In the genomic region with DNA sequence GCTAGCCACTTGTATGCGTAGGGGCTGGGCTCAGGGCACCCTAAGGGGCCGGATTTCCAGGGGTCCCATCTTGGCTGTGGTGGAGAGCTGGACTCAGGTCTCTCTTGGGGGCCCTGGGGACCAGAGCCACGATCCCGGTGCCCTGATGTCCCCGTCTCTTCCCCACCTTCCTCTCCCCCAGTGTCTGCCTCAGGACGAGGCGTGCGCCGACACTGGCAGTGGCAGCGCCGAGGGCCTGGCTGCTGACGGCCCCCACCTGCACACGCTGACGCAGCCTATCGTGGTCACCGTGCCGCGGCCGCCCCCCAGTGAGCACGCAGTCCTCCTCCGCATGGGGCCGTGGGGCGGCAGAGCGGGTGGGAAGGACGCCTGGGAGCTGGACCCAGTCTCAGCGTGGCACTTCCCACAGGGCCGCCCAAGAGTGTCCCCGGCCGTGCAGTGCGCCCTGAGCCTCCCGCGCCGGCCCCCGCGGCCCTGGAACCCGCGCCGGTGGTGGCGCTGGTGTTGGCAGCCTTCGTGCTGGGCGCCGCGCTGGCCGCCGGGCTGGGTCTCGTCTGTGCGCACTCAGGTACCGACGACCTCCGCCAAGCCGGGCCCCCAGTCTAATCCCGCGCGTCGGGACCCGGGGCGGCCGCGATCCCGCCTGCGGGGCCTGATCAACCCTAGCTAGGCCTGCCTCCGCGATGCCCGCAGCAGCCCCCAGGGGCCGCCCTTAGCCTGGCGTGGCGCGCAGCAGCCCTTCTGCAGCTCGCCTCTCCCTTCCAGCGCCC, we compare ENCODE assay signal across 1 cellular context.
TF ChIP-seq lines count a peak whose summit lies in the region.

No MANE protein-coding gene starts in this region.

TF ChIP-seq in IMR-90, 13 proteins besides CTCF, POLR2A, EP300 and RAD21:
- TF ChIP-seq MAZ (IDR thresholded peaks at IDR 0.05; ENCODE audit: borderline replicate concordance, low read depth, low read length) (peak; percentile 25; the same call in 1 of the 2 replicates), USF2 (IDR thresholded peaks at IDR 0.05; ENCODE audit: low read depth, low read length) (no peak)
